7 cellular contexts compared by ENCODE assay signal in genomic region chr10:15719062-15719898, GRCh38. TPM values are rescaled to one million over a fixed set of nuclear protein-coding genes. Genes with fewer than 3 reads are reported as not detected.
DNase-seq lines count a peak whose midpoint lies in the region; ATAC-seq and TF ChIP-seq lines count a peak whose summit lies in the region.

No MANE protein-coding gene starts in this region.

- 1 to 2% methylated on average over 55 to 66 of the region's 66 CpGs for WGBS in lung, 2 donors

- H3K36me3 ChIP-seq in MG63: no peaks in the 10 kb centered on the region
- H3K36me3 ChIP-seq in lung (ENCODE audit: control insufficient read depth in 2 of 2, insufficient read depth in 2 of 2, low read length in 2 of 2): no peaks in the 10 kb centered on the region
- no peaks in the 10 kb centered on the region for H3K36me3 ChIP-seq in tibial artery

- H3K27me3 ChIP-seq in MG63 (peaks cover 8% of the 10 kb centered on the region; the same call in 1 of the 2 replicates), lung (ENCODE audit: control insufficient read depth, insufficient read depth) (peaks cover 6% of the 10 kb centered on the region), tibial artery (no peaks in the 10 kb centered on the region)

- H3K27ac Mint-ChIP-seq in immature natural killer cell: no peak overlapping the region

- H3K27ac ChIP-seq in lung (ENCODE audit: low read depth in 1 of 2, low read length in 1 of 2) (peak overlapping the region in 1 of 2 donors; percentile 81), tibial artery (peak overlapping the region; percentile 94 to 95)

- no peak overlapping the region for H3K4me3 Mint-ChIP-seq in immature natural killer cell

- H3K4me1 ChIP-seq in lung (ENCODE audit: control insufficient read depth in 2 of 2, insufficient read depth in 2 of 2, low read length in 2 of 2) (no peaks in the 10 kb centered on the region), tibial artery (peaks cover 0 to 66% (median 22%) of the 10 kb centered on the region in 4 donors)

- peak overlapping the region; percentile 36 for H3K4me3 ChIP-seq in MG63
- H3K4me3 ChIP-seq in lung: peak overlapping the region; percentile 36
- H3K4me3 ChIP-seq in tibial artery: peak overlapping the region; percentile 85 to 97

- no peaks in the 10 kb centered on the region for H3K9me3 ChIP-seq in MG63
- H3K9me3 ChIP-seq in lung (ENCODE audit: control insufficient read depth in 2 of 2, insufficient read depth in 1 of 2, low read length in 1 of 2): no peaks in the 10 kb centered on the region
- H3K9me3 ChIP-seq in tibial artery: no peaks in the 10 kb centered on the region

- peaks cover 0 to 5% (median 0%) of the 10 kb centered on the region in 6 donors for H3K9me3 Mint-ChIP-seq in immature natural killer cell

- ATAC-seq in lung (ENCODE audit: insufficient read depth, low FRiP score): no peak
- no peak for ATAC-seq in HG02840 (IDR thresholded peaks at IDR 0.05; ENCODE audit: low FRiP score, unreplicated experiment)

- intact Hi-C loops in tibial artery (cut with DNase I; ENCODE audit: low total_unique reads): loop anchor here (5.0 kb wide), 1 partner anchor 132 kb away; no protein-coding TSS in a partner anchor

- H3K27me3 Mint-ChIP-seq in immature natural killer cell (ENCODE audit: low read depth in 3 of 3): peaks cover 3 to 21% (median 16%) of the 10 kb centered on the region in 3 donors

- no peak for DNase-seq in MG63
- peak; percentile 57 for DNase-seq in ecto neural progenitor cell (ENCODE audit: low spot score)
- no peak for DNase-seq in lung (ENCODE audit: low spot score)
- no peak for DNase-seq in tibial artery
- no peak for DNase-seq in T-helper 1 cell
- DNase-seq in immature natural killer cell: no peak

- no peak for TF ChIP-seq CTCF in lung (IDR thresholded peaks at IDR 0.05; ENCODE audit: control extremely low read depth, extremely low read depth)
- no peak for TF ChIP-seq CTCF in tibial artery (IDR thresholded peaks at IDR 0.05)

- no peaks in the 10 kb centered on the region for H3K36me3 Mint-ChIP-seq in immature natural killer cell

- H3K4me1 Mint-ChIP-seq in immature natural killer cell: no peaks in the 10 kb centered on the region

RNA-seq across cellular contexts. Expression of gene ITGA8, which starts 0.4 kb away (rescaled TPM):
- total RNA-seq in MG63 (2014; rRNA removed; shearing (Covaris generic); ENCODE audit: low replicate concordance): 0.03 TPM in 1 of 2 replicates, not detected in the other
- total RNA-seq in lung: 100 to 1,000 TPM in 1 of 2 donors, 10 to 100 TPM in 1; 22.5 to 124 TPM
- polyA plus RNA-seq in lung (1 to 10 TPM; 3.9 to 4.7 TPM), immature natural killer cell (not detected)

Comparison
In these comparisons a context has a peak if more than half of its experiments do, and no peak if none do; other contexts are left out.
1. H3K4me3 ChIP-seq: peak in every context shown above with its lines; median percentile 91 in tibial artery; 36 in MG63; 36 in lung.
2. RNA of gene ITGA8, which starts 0.4 kb away (total RNA-seq): 22.5 to 124 TPM in lung; 0.03 TPM in MG63; every median in the first group is over 10 times any median in the second.